In genomic region chr11:119185916-119186634, GRCh38 we compare ENCODE assay signal across 24 cellular contexts. TPM values are rescaled to one million over a fixed set of nuclear protein-coding genes. Genes with fewer than 3 reads are reported as not detected.
DNase-seq lines count a peak whose midpoint lies in the region; ATAC-seq and TF ChIP-seq lines count a peak whose summit lies in the region.
"Had no signal": no experiment of that assay in that cellular context is flagged by ENCODE, and none has a peak within 500 bp of the region (broad histone marks: within the 10 kb centered on the region; RNA-seq: fewer than 3 reads in every experiment).

No MANE protein-coding gene starts in this region.

- H3K27ac ChIP-seq in 22Rv1, result peak overlapping the region; percentile 30
- peak overlapping the region; percentile 84 for H3K27ac ChIP-seq in hepatocyte
- H3K27ac ChIP-seq: SJCRH30, upper lobe of right lung had no signal

- H4K20me1 ChIP-seq in hepatocyte (ENCODE audit: insufficient read depth, poor library complexity, severe bottlenecking), result no peaks in the 10 kb centered on the region

- H3K9me2 ChIP-seq in hepatocyte (replicated peaks; ENCODE audit: insufficient read depth), result no peaks in the 10 kb centered on the region

- no peak overlapping the region for H3K4me3 ChIP-seq in H7 (ENCODE audit: insufficient read depth, low read depth, low read length)
- no peak overlapping the region for H3K4me3 ChIP-seq in hepatocyte
- H3K4me3 ChIP-seq: SJCRH30, upper lobe of right lung had no signal

- H3K79me2 ChIP-seq in hepatocyte, result no peaks in the 10 kb centered on the region

- WGBS in hepatocyte (ENCODE audit: low lambda C conversion rate, missing lambda C conversion rate), result 50% methylated on average over 17 of the region's 17 CpGs

- no peak overlapping the region for H2AFZ ChIP-seq in hepatocyte

- H3K4me1 ChIP-seq in hepatocyte (ENCODE audit: insufficient read depth), result peaks cover 7% of the 10 kb centered on the region
- H3K4me1 ChIP-seq: SJCRH30, upper lobe of right lung had no signal

- peak overlapping the region; percentile 73 for H3K4me2 ChIP-seq in hepatocyte

- TF ChIP-seq CTCF in 22Rv1 (IDR thresholded peaks at IDR 0.05), result no peak
- TF ChIP-seq CTCF in hepatocyte (IDR thresholded peaks at IDR 0.05; ENCODE audit: poor library complexity), result no peak
- no peak for TF ChIP-seq CTCF in omental fat pad (IDR thresholded peaks at IDR 0.05)

- H3K27me3 ChIP-seq in H7 (ENCODE audit: control insufficient read depth, insufficient read depth, low read length) (no peaks in the 10 kb centered on the region), hepatocyte (no peaks in the 10 kb centered on the region)
- H3K27me3 ChIP-seq: SJCRH30, upper lobe of right lung had no signal

- H3K9me3 ChIP-seq in hepatocyte (ENCODE audit: low read depth), result no peaks in the 10 kb centered on the region
- H3K9me3 ChIP-seq: SJCRH30, upper lobe of right lung had no signal

- H3K36me3 ChIP-seq in H7 (replicated peaks; ENCODE audit: control insufficient read depth, insufficient read depth, low read length) (no peaks in the 10 kb centered on the region), hepatocyte (replicated peaks; ENCODE audit: insufficient read depth, low read depth) (no peaks in the 10 kb centered on the region)
- H3K36me3 ChIP-seq: SJCRH30 had no signal

- DNase-seq in H7 (peak; percentile 56), hepatocyte (ENCODE audit: low spot score) (no peak), omental fat pad (ENCODE audit: low spot score) (no peak), cerebellum (ENCODE audit: low spot score) (no peak), cerebellar nuclear complex (lab: John Stamatoyannopoulos, UW) (no peak), DMS153 treated with DMSO at 0.1 percent for 48 hours (lab: John Stamatoyannopoulos, UW; ENCODE audit: unreplicated experiment) (no peak)
- DNase-seq: activated CD4-positive, alpha-beta memory T cell treated with anti-CD3 and anti-CD28 coated beads, Interleukin-2, amount 10 ng/mL, durations not matched to agents 7 days and 5 days; activated naive CD8-positive, alpha-beta T cell treated with anti-CD3 and anti-CD28 coated beads for 36 hours; C1 segment of cervical spinal cord; glutamatergic neuron; mesenchymal stem cell; natural killer cell; NCI-H1436; NCI-H2171 treated with DMSO at 0.1 percent for 48 hours; NCI-H524 treated with DMSO at 0.1 percent for 48 hours; SJCRH30; stimulated activated CD8-positive, alpha-beta memory T cell treated with anti-CD3 and anti-CD28 coated beads, Interleukin-4, amount 100 ng/mL, for 48 hours; T-helper 1 cell; upper lobe of right lung had no signal

- ATAC-seq in omental fat pad (ENCODE audit: low FRiP score), result peak; percentile 1
- no peak for ATAC-seq in GM18873 (IDR thresholded peaks at IDR 0.05; ENCODE audit: low FRiP score, unreplicated experiment)
- ATAC-seq: activated CD4-positive, CD25-positive, alpha-beta regulatory T cell treated with anti-CD3 and anti-CD28 coated beads, Interleukin-2, amount 50 U/mL, for 24 hours; natural killer cell; upper lobe of right lung had no signal

RNA-seq across cellular contexts. Expression of gene NHERF4, which starts 0.8 kb away (rescaled TPM):
- total RNA-seq in H7 (2014; rRNA removed; shearing (Covaris generic)), result not detected in 2 replicates
- total RNA-seq in hepatocyte (12.7 and 27.0 TPM in 2 replicates), omental fat pad (10 to 100 TPM in 1 of 4 donors, 1 to 10 TPM in 2, not detected in 1; 1.3 to 11.7 (median 1.4) TPM), cerebellum (not detected)
- polyA plus RNA-seq in hepatocyte, result 26.5 and 32.8 TPM in 2 replicates
- total RNA-seq: activated naive CD8-positive, alpha-beta T cell treated with anti-CD3 and anti-CD28 coated beads for 36 hours; SJCRH30 had no signal
- polyA plus RNA-seq: AG04450, IgD-negative memory B cell had no signal

RNA-seq across cellular contexts. Expression of gene NLRX1, which starts 17.6 kb away (rescaled TPM):
- total RNA-seq in H7 (2014; rRNA removed; shearing (Covaris generic)), result 34.0 and 44.0 TPM in 2 replicates
- total RNA-seq in hepatocyte (12.5 and 13.3 TPM in 2 replicates), omental fat pad (10 to 100 TPM in 3 of 4 donors, 1 to 10 TPM in 1; 7.9 to 26.0 (median 14.7) TPM), cerebellum (3.6 TPM)
- polyA plus RNA-seq in hepatocyte, result 9.4 and 10.0 TPM in 2 replicates

RNA-seq across cellular contexts. Expression of gene CBL, which starts 20.1 kb away (rescaled TPM):
- total RNA-seq in H7 (2014; rRNA removed; shearing (Covaris generic)), result 16.1 and 23.6 TPM in 2 replicates
- total RNA-seq in hepatocyte (12.1 and 15.6 TPM in 2 replicates), omental fat pad (10 to 100 TPM; 12.9 to 26.6 (median 20.9) TPM), cerebellum (22.0 TPM)
- 4.6 and 6.6 TPM in 2 replicates for polyA plus RNA-seq in hepatocyte

RNA-seq across cellular contexts. Expression of gene ABCG4, which starts 37.2 kb away (rescaled TPM):
- 0.31 and 0.37 TPM in 2 replicates for total RNA-seq in H7 (2014; rRNA removed; shearing (Covaris generic))
- total RNA-seq in hepatocyte (not detected in 2 replicates), omental fat pad (under 1 TPM in 2 of 4 donors, not detected in 2; 0.09 to 0.32 TPM), cerebellum (4.0 TPM)
- 0.45 and 0.99 TPM in 2 replicates for polyA plus RNA-seq in hepatocyte
- total RNA-seq: activated CD4-positive, alpha-beta memory T cell treated with anti-CD3 and anti-CD28 coated beads, Interleukin-2, amount 10 ng/mL, durations not matched to agents 7 days and 5 days had no signal
- polyA plus RNA-seq: IgD-negative memory B cell had no signal
